ENCODE assay signal across 17 cellular contexts in genomic region chr2:224405412-224405811, GRCh38. TPM values are rescaled to one million over a fixed set of nuclear protein-coding genes. Genes with fewer than 3 reads are reported as not detected.
DNase-seq lines count a peak whose midpoint lies in the region; ATAC-seq and TF ChIP-seq lines count a peak whose summit lies in the region.
"Had no signal": no experiment of that assay in that cellular context is flagged by ENCODE, and none has a peak within 500 bp of the region (broad histone marks: within the 10 kb centered on the region; RNA-seq: fewer than 3 reads in every experiment).

No MANE protein-coding gene starts in this region.

- H3K36me3 Mint-ChIP-seq in Caco-2 (ENCODE audit: insufficient read depth, unreplicated experiment), result no peaks in the 10 kb centered on the region
- H3K36me3 Mint-ChIP-seq: CD4-positive, CD25-positive, alpha-beta regulatory T cell had no signal

- H3K27me3 ChIP-seq in neutrophil, result no peaks in the 10 kb centered on the region
- H3K27me3 ChIP-seq in Caco-2 (replicated peaks; ENCODE audit: control insufficient read depth, insufficient read depth, low read length), result no peaks in the 10 kb centered on the region; the same call in 1 of the 2 replicates
- H3K27me3 ChIP-seq: tibial artery had no signal

- H3K27me3 Mint-ChIP-seq in Caco-2 (ENCODE audit: insufficient read depth, unreplicated experiment), result peaks cover 9% of the 10 kb centered on the region
- H3K27me3 Mint-ChIP-seq: CD4-positive, CD25-positive, alpha-beta regulatory T cell had no signal

- DNase-seq in NOMO-1 treated with DMSO at 0.1 percent for 48 hours (lab: John Stamatoyannopoulos, UW; ENCODE audit: unreplicated experiment), result peak; percentile 66
- DNase-seq in NCI-H2029 treated with DMSO at 0.1 percent for 48 hours (lab: John Stamatoyannopoulos, UW), result no peak
- no peak for DNase-seq in glomerular visceral epithelial cell (ENCODE audit: extremely low spot score)
- no peak for DNase-seq in activated CD4-positive, alpha-beta T cell treated with anti-CD3 and anti-CD28 coated beads for 1 hour
- no peak for DNase-seq in Caco-2
- DNase-seq: activated CD4-positive, alpha-beta T cell treated with anti-CD3 and anti-CD28 coated beads for 36 hours; CD4-positive, CD25-positive, alpha-beta regulatory T cell; mammary epithelial cell; NCI-H1105; NCI-H69; tibial artery had no signal

- H3K4me3 ChIP-seq in neutrophil (ENCODE audit: low read depth in 1 of 2, low read length in 1 of 2) (no peak overlapping the region), Caco-2 (ENCODE audit: low read depth, low read length) (no peak overlapping the region)
- H3K4me3 ChIP-seq: tibial artery had no signal

- CTCF ChIA-PET in Caco-2 (lab: Charles Lee), result no interaction called here

- no peaks in the 10 kb centered on the region for H3K9me3 Mint-ChIP-seq in Caco-2 (ENCODE audit: unreplicated experiment)
- H3K9me3 Mint-ChIP-seq: activated T-helper 1 cell treated with anti-CD3 and anti-CD28 coated beads, Interleukin-12 subunit alpha, Interleukin-12 subunit beta, Interleukin-2, Interleukin-4 antibody, amounts not matched to agents 30 ng/mL and 10 ng/mL and 1 ng/mL, durations not matched to agents 14 hours and 24 hours and 36 hours had no signal

- no peak overlapping the region for H3K27ac Mint-ChIP-seq in Caco-2 (ENCODE audit: unreplicated experiment)
- H3K27ac Mint-ChIP-seq: activated CD4-positive, alpha-beta T cell treated with anti-CD3 and anti-CD28 coated beads for 36 hours; activated T-helper 1 cell treated with anti-CD3 and anti-CD28 coated beads, Interleukin-12 subunit alpha, Interleukin-12 subunit beta, Interleukin-2, Interleukin-4 antibody, amounts not matched to agents 30 ng/mL and 10 ng/mL and 1 ng/mL, durations not matched to agents 14 hours and 24 hours and 36 hours; CD4-positive, CD25-positive, alpha-beta regulatory T cell had no signal

- no peaks in the 10 kb centered on the region for H3K4me1 Mint-ChIP-seq in Caco-2 (ENCODE audit: low read depth, unreplicated experiment)

- intact Hi-C loops in Caco-2 (cut with micrococcal nuclease; ENCODE audit: unreplicated experiment), result no loop called here

- ATAC-seq in GM19351 (IDR thresholded peaks at IDR 0.05; ENCODE audit: unreplicated experiment), result peak; percentile 85
- peak; percentile 83 for ATAC-seq in HG02938 (IDR thresholded peaks at IDR 0.05; ENCODE audit: unreplicated experiment)
- ATAC-seq: activated CD4-positive, alpha-beta T cell treated with anti-CD3 and anti-CD28 coated beads for 36 hours had no signal

- TF ChIP-seq CTCF in neutrophil (IDR thresholded peaks at IDR 0.05) (no peak), Caco-2 (IDR thresholded peaks at IDR 0.05; ENCODE audit: insufficient read depth in 1 of 2, low read depth in 1 of 2, low read length in 1 of 2, severe bottlenecking in 1 of 2, unreplicated experiment in 1 of 2) (no peak)

- no peak overlapping the region for H3K4me3 Mint-ChIP-seq in Caco-2 (ENCODE audit: unreplicated experiment)
- H3K4me3 Mint-ChIP-seq: activated CD4-positive, alpha-beta T cell treated with anti-CD3 and anti-CD28 coated beads for 36 hours; activated T-helper 1 cell treated with anti-CD3 and anti-CD28 coated beads, Interleukin-12 subunit alpha, Interleukin-12 subunit beta, Interleukin-2, Interleukin-4 antibody, amounts not matched to agents 30 ng/mL and 10 ng/mL and 1 ng/mL, durations not matched to agents 14 hours and 24 hours and 36 hours; CD4-positive, CD25-positive, alpha-beta regulatory T cell had no signal

- peak overlapping the region; percentile 58 for H3K27ac ChIP-seq in neutrophil
- H3K27ac ChIP-seq: tibial artery had no signal

- H3K4me1 ChIP-seq in neutrophil (ENCODE audit: control insufficient read depth in 1 of 2, insufficient read depth in 1 of 2, low read depth in 1 of 2, low read length in 1 of 2) (peaks cover 12 to 35% of the 10 kb centered on the region in 2 experiments), Caco-2 (no peaks in the 10 kb centered on the region)
- H3K4me1 ChIP-seq: tibial artery had no signal

- POLR2A ChIA-PET in Caco-2 (lab: Charles Lee), result no interaction called here

- H3K9me3 ChIP-seq in neutrophil (no peaks in the 10 kb centered on the region), Caco-2 (no peaks in the 10 kb centered on the region)
- H3K9me3 ChIP-seq: tibial artery had no signal

- no TSS peak for BruUV-seq in Caco-2 (replicated peaks; lab: Mats Ljungman, UMichigan)

- H3K36me3 ChIP-seq in neutrophil (no peaks in the 10 kb centered on the region), Caco-2 (ENCODE audit: control insufficient read depth, insufficient read depth, low read length) (no peaks in the 10 kb centered on the region)
- H3K36me3 ChIP-seq: tibial artery had no signal

RNA-seq across cellular contexts. Expression of gene FAM124B, which starts 3.5 kb away (rescaled TPM):
- not detected in 2 replicates for total RNA-seq in Caco-2 (2022)
- total RNA-seq: astrocyte, HT-29, mammary epithelial cell had no signal
